Comparison of ENCODE assay signal across 12 cellular contexts in genomic region chr2:204282525-204282924, GRCh38.
A peak's percentile ranks its signal among the peaks of the same experiment; 100 is the strongest.
DNase-seq lines count a peak whose midpoint lies in the region; ATAC-seq and TF ChIP-seq lines count a peak whose summit lies in the region.
"Had no signal": no experiment of that assay in that cellular context is flagged by ENCODE, and none has a peak within 500 bp of the region (broad histone marks: within the 10 kb centered on the region; RNA-seq: fewer than 3 reads in every experiment).

No MANE protein-coding gene starts in this region.

- H3K9me3 Mint-ChIP-seq in GM23338, result peaks cover 3% of the 10 kb centered on the region; the same call in 1 of the 3 replicates
- H3K9me3 Mint-ChIP-seq in nephron progenitor cell, result peaks cover 22% of the 10 kb centered on the region
- H3K9me3 Mint-ChIP-seq: central memory CD8-positive, alpha-beta T cell had no signal

- peaks cover 6% of the 10 kb centered on the region; the same call in 1 of the 2 replicates for H3F3A ChIP-seq in GM23338 (replicated peaks; ENCODE audit: low read depth)

- H3K27me3 ChIP-seq in GM23338 (ENCODE audit: insufficient read depth), result no peaks in the 10 kb centered on the region
- H3K27me3 ChIP-seq in iPS-20b (ENCODE audit: insufficient read depth, low read length), result peaks cover 35% of the 10 kb centered on the region
- no peaks in the 10 kb centered on the region for H3K27me3 ChIP-seq in upper lobe of right lung
- no peaks in the 10 kb centered on the region for H3K27me3 ChIP-seq in sigmoid colon
- H3K27me3 ChIP-seq: SJCRH30 had no signal

- TF ChIP-seq POLR2A in sigmoid colon (IDR thresholded peaks at IDR 0.05), result no peak

- no peaks in the 10 kb centered on the region for H3K79me2 ChIP-seq in GM23338 (replicated peaks; ENCODE audit: insufficient read depth)

- H3K36me3 ChIP-seq in GM23338 (ENCODE audit: insufficient read depth), result no peaks in the 10 kb centered on the region
- H3K36me3 ChIP-seq in iPS-20b (ENCODE audit: insufficient read depth, low read depth, low read length), result no peaks in the 10 kb centered on the region
- H3K36me3 ChIP-seq in upper lobe of right lung, result no peaks in the 10 kb centered on the region
- no peaks in the 10 kb centered on the region for H3K36me3 ChIP-seq in sigmoid colon
- H3K36me3 ChIP-seq: SJCRH30 had no signal

- H2AFZ ChIP-seq in GM23338, result no peak overlapping the region

- H3K27ac Mint-ChIP-seq in GM23338, result peak overlapping the region; percentile 66
- no peak overlapping the region for H3K27ac Mint-ChIP-seq in nephron progenitor cell

- peaks cover 37% of the 10 kb centered on the region for H3K4me1 Mint-ChIP-seq in GM23338
- H3K4me1 Mint-ChIP-seq in nephron progenitor cell, result peaks cover 11% of the 10 kb centered on the region
- H3K4me1 Mint-ChIP-seq: central memory CD8-positive, alpha-beta T cell had no signal

- no peak overlapping the region; the same call in 2 of the 3 replicates for H3K4me3 Mint-ChIP-seq in GM23338
- no peak overlapping the region for H3K4me3 Mint-ChIP-seq in nephron progenitor cell
- H3K4me3 Mint-ChIP-seq: central memory CD8-positive, alpha-beta T cell had no signal

- WGBS in sigmoid colon, 2 donors, result 16 to 68% methylated on average over 4 of the region's 4 CpGs

- H3K4me3 ChIP-seq in GM23338, result no peak overlapping the region; the same call in 1 of the 2 replicates
- H3K4me3 ChIP-seq in iPS-20b (ENCODE audit: low read length), result peak overlapping the region; percentile 31; the same call in 1 of the 2 replicates
- no peak overlapping the region for H3K4me3 ChIP-seq in upper lobe of right lung
- H3K4me3 ChIP-seq in sigmoid colon, result no peak overlapping the region
- H3K4me3 ChIP-seq: SJCRH30 had no signal

- ATAC-seq in GM23338 (peak; percentile 97), upper lobe of right lung (peak; percentile 91)

- H3K27me3 Mint-ChIP-seq in GM23338 (ENCODE audit: insufficient read depth, low read depth, poor library complexity) (peaks cover 9% of the 10 kb centered on the region), nephron progenitor cell (ENCODE audit: low read depth, poor library complexity) (peaks cover 3% of the 10 kb centered on the region)

- DNase-seq in GM23338 (ENCODE audit: low spot score), result peak; percentile 76
- peak; percentile 78 for DNase-seq in NCI-H2227 (lab: John Stamatoyannopoulos, UW; ENCODE audit: unreplicated experiment)
- no peak for DNase-seq in upper lobe of right lung
- DNase-seq in cerebellum (ENCODE audit: low spot score), result no peak
- DNase-seq in nephron progenitor cell, result no peak
- DNase-seq in sigmoid colon, result no peak
- DNase-seq: activated CD4-positive, alpha-beta T cell treated with anti-CD3 and anti-CD28 coated beads for 1 hour; DMS 273 treated with DMSO at 0.1 percent for 48 hours; NCI-H226 had no signal

- no peaks in the 10 kb centered on the region for H4K20me1 ChIP-seq in GM23338 (replicated peaks; ENCODE audit: insufficient read depth)

- peaks cover 21% of the 10 kb centered on the region for H3K9me2 ChIP-seq in GM23338 (ENCODE audit: insufficient read depth)

- H3K4me1 ChIP-seq in GM23338 (ENCODE audit: insufficient read depth), result peaks cover 23% of the 10 kb centered on the region
- peaks cover 22% of the 10 kb centered on the region; the same call in 1 of the 2 replicates for H3K4me1 ChIP-seq in iPS-20b (ENCODE audit: insufficient read depth, low read length)
- H3K4me1 ChIP-seq in upper lobe of right lung, result no peaks in the 10 kb centered on the region
- H3K4me1 ChIP-seq in sigmoid colon, result peaks cover 0 to 9% (median 4%) of the 10 kb centered on the region in 4 donors
- H3K4me1 ChIP-seq: SJCRH30 had no signal

- H3K9me3 ChIP-seq in iPS-20b (ENCODE audit: insufficient read depth, low read depth, low read length) (no peaks in the 10 kb centered on the region), upper lobe of right lung (no peaks in the 10 kb centered on the region), sigmoid colon (no peaks in the 10 kb centered on the region)
- H3K9me3 ChIP-seq: SJCRH30 had no signal

- H3K4me2 ChIP-seq in GM23338, result peak overlapping the region; percentile 53

- H3K27ac ChIP-seq in GM23338 (ENCODE audit: low read depth), result peak overlapping the region; percentile 75; the same call in 1 of the 2 replicates
- no peak overlapping the region for H3K27ac ChIP-seq in iPS-20b (ENCODE audit: low read length)
- no peak overlapping the region for H3K27ac ChIP-seq in upper lobe of right lung
- no peak overlapping the region for H3K27ac ChIP-seq in sigmoid colon
- H3K27ac ChIP-seq: SJCRH30 had no signal

- intact Hi-C loops in upper lobe of right lung (cut with DNase I), result no loop called here
- intact Hi-C loops in sigmoid colon (cut with DNase I), result no loop called here

- TF ChIP-seq EP300 in sigmoid colon (IDR thresholded peaks at IDR 0.05), result no peak

- H3K9ac ChIP-seq in iPS-20b (ENCODE audit: low read depth, low read length), result peak overlapping the region; percentile 3; the same call in 1 of the 2 replicates

- no peaks in the 10 kb centered on the region for H3K36me3 Mint-ChIP-seq in GM23338 (ENCODE audit: low read depth)
- H3K36me3 Mint-ChIP-seq in nephron progenitor cell (ENCODE audit: low read depth), result no peaks in the 10 kb centered on the region

- TF ChIP-seq CTCF in GM23338 (conservative IDR thresholded peaks at IDR 0.05; ENCODE audit: low read depth in 2 of 2), result no peak
- no peak for TF ChIP-seq CTCF in upper lobe of right lung (IDR thresholded peaks at IDR 0.05)
- no peak for TF ChIP-seq CTCF in nephron progenitor cell (IDR thresholded peaks at IDR 0.05)
- TF ChIP-seq CTCF in sigmoid colon (IDR thresholded peaks at IDR 0.05), result no peak

TF ChIP-seq in GM23338, 12 proteins besides CTCF, POLR2A, EP300 and RAD21 (continues in another document):
- TF ChIP-seq REST (IDR thresholded peaks at IDR 0.05; ENCODE audit: unreplicated experiment) (no peak), EZH2phosphoT487 (IDR thresholded peaks at IDR 0.05; ENCODE audit: unreplicated experiment) (no peak)

Comparison
In these comparisons a context has a peak if more than half of its experiments do, and no peak if none do; other contexts are left out.
1. DNase-seq: peak in GM23338 (single experiment) and NCI-H2227 (single experiment); none in upper lobe of right lung (single experiment), cerebellum (single experiment), nephron progenitor cell (single experiment) and sigmoid colon (single experiment).